Comparison of ENCODE assay signal across 2 cellular contexts in genomic region chr12:12639995-12640394, GRCh38. TPM values are rescaled to one million over a fixed set of nuclear protein-coding genes. Genes with fewer than 3 reads are reported as not detected.
"Had no signal": no experiment of that assay in that cellular context is flagged by ENCODE, and none has a peak within 500 bp of the region (broad histone marks: within the 10 kb centered on the region; RNA-seq: fewer than 3 reads in every experiment).

No MANE protein-coding gene starts in this region.

RNA-seq across cellular contexts. Expression of gene GPR19, which starts 56.0 kb away (rescaled TPM):
- total RNA-seq: fibroblast of lung, gastrocnemius medialis had no signal
